ENCODE assay signal across 8 cellular contexts in the genomic region with DNA sequence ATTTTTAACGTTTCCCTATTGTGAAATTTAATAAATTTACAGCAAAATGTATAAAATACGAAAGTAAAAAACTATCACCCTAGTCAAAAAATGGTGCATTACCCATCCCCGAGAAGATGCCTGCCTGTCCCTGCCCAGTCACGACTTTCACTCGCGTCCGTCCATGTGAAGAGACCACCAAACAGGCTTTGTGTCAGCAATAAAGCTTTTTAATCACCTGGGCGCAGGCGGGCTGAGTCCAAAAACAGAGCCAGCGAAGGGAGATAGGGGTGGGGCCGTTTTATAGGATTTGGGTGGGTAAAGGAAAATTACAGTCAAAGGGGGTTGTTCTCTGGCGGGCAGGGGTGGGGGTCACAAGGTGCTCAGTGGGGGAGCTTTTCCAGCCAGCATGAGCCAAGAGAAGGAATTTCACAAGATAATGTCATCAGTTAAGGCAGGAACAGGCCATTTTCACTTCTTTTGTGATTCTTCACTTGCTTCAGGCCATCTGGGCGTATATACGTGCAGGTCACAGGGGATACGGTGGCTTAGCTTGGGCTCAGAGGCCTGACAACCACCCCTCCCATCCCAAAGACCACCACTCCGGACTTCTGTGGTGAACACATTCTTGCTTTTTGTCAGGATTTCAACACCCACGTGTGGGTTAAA. TPM values are rescaled to one million over a fixed set of nuclear protein-coding genes. Genes with fewer than 3 reads are reported as not detected.
"Had no signal": no experiment of that assay in that cellular context is flagged by ENCODE, and none has a peak within 500 bp of the region (broad histone marks: within the 10 kb centered on the region; RNA-seq: fewer than 3 reads in every experiment).

No MANE protein-coding gene starts in this region.

RNA-seq across cellular contexts. Expression of a gene that starts 34.4 kb away (rescaled TPM):
- total RNA-seq: activated CD8-positive, alpha-beta T cell treated with anti-CD3 and anti-CD28 coated beads, Interleukin-2, amount 10 ng/mL, durations not matched to agents 7 days and 5 days; activated naive CD4-positive, alpha-beta T cell treated with anti-CD3 and anti-CD28 coated beads for 36 hours; left lung; myocyte; occipital lobe; subcutaneous adipose tissue; tibial nerve had no signal
- polyA plus RNA-seq: esophagus had no signal
